In the genomic region with DNA sequence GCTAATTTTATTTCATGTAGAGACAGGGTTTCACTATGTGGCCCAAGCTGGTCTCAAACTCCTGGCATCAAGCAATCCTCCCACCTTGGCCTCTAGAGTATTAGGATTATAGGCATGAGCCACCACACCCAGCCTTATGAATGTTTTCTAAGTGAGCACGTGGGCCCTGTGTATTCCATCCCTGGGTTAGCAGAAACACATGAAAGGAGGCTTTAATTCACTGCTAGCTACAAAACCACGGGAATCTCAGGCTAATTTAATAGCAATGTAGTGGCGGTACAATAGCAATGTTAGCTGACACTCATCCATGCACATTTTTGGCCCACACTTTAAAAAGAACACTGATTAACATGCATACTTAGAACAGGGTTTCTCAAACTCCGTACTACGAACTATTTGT, we compare ENCODE assay signal across 31 cellular contexts. TPM values are rescaled to one million over a fixed set of nuclear protein-coding genes. Genes with fewer than 3 reads are reported as not detected.
DNase-seq lines count a peak whose midpoint lies in the region; ATAC-seq and TF ChIP-seq lines count a peak whose summit lies in the region.
"Had no signal": no experiment of that assay in that cellular context is flagged by ENCODE, and none has a peak within 500 bp of the region (broad histone marks: within the 10 kb centered on the region; RNA-seq: fewer than 3 reads in every experiment).

No MANE protein-coding gene starts in this region.

- H3K9me3 ChIP-seq in body of pancreas = no peaks in the 10 kb centered on the region

- 61 to 64% methylated on average over 5 of the region's 5 CpGs for WGBS in body of pancreas, 2 donors

- H3K4me1 Mint-ChIP-seq in mesothelial cell of epicardium (peaks cover 69% of the 10 kb centered on the region), progenitor cell of endocrine pancreas (ENCODE audit: low read depth) (peaks cover 61% of the 10 kb centered on the region)
- H3K4me1 Mint-ChIP-seq in activated naive CD4-positive, alpha-beta T cell treated with anti-CD3 and anti-CD28 coated beads, Interleukin-2, amount 10 ng/mL, durations not matched to agents 7 days and 5 days = no peaks in the 10 kb centered on the region

- H3K36me3 Mint-ChIP-seq in mesothelial cell of epicardium (no peaks in the 10 kb centered on the region), progenitor cell of endocrine pancreas (ENCODE audit: insufficient read depth) (no peaks in the 10 kb centered on the region)
- no peaks in the 10 kb centered on the region for H3K36me3 Mint-ChIP-seq in activated naive CD4-positive, alpha-beta T cell treated with anti-CD3 and anti-CD28 coated beads, Interleukin-2, amount 10 ng/mL, durations not matched to agents 7 days and 5 days
- H3K36me3 Mint-ChIP-seq: CD8-positive, alpha-beta T cell had no signal

- H3K27me3 Mint-ChIP-seq in mesothelial cell of epicardium (ENCODE audit: low read depth) (no peaks in the 10 kb centered on the region), progenitor cell of endocrine pancreas (no peaks in the 10 kb centered on the region)
- H3K27me3 Mint-ChIP-seq in activated naive CD4-positive, alpha-beta T cell treated with anti-CD3 and anti-CD28 coated beads, Interleukin-2, amount 10 ng/mL, durations not matched to agents 7 days and 5 days = peaks cover 4% of the 10 kb centered on the region

- H3K27ac ChIP-seq in body of pancreas = peak overlapping the region in 3 of 4 donors; percentile 47 to 65 (median 58)
- H3K27ac ChIP-seq: GM23248, HL-60, RWPE1 had no signal

- peak; percentile 51 for DNase-seq in NCI-H82 (lab: John Stamatoyannopoulos, UW)
- no peak for DNase-seq in NCI-H82 treated with DMSO at 0.1 percent for 48 hours (lab: John Stamatoyannopoulos, UW; ENCODE audit: unreplicated experiment)
- DNase-seq in body of pancreas = no peak
- DNase-seq in mesothelial cell of epicardium (ENCODE audit: low spot score in 2 of 2, unreplicated experiment in 2 of 2) = no peak
- DNase-seq in progenitor cell of endocrine pancreas (ENCODE audit: low spot score, unreplicated experiment) = no peak
- no peak for DNase-seq in NCI-H345 treated with DMSO at 0.1 percent for 48 hours (lab: John Stamatoyannopoulos, UW; ENCODE audit: unreplicated experiment)
- no peak for DNase-seq in COR-L47 (lab: John Stamatoyannopoulos, UW)
- DNase-seq in activated naive CD4-positive, alpha-beta T cell treated with anti-CD3 and anti-CD28 coated beads, Interleukin-2, amount 10 ng/mL, durations not matched to agents 7 days and 5 days = no peak
- DNase-seq: 8988T; C1 segment of cervical spinal cord; Calu3; CD8-positive, alpha-beta T cell; DMS153; GDM1; GM23248; H9; HFFc6; MM.1S; NCI-H1048; NCI-H1417 treated with DMSO at 0.1 percent for 48 hours; NCI-H187; NCI-H510A; NK-92 treated with Interleukin-12 subunit alpha and Interleukin-12 subunit beta, amount 100 ng/mL, for 24 hours; SIG-M5 had no signal

- no peak for TF ChIP-seq POLR2A in body of pancreas (IDR thresholded peaks at IDR 0.05)

- H3K27ac Mint-ChIP-seq in mesothelial cell of epicardium (peak overlapping the region; percentile 93), progenitor cell of endocrine pancreas (peak overlapping the region; percentile 87)
- H3K27ac Mint-ChIP-seq in activated naive CD4-positive, alpha-beta T cell treated with anti-CD3 and anti-CD28 coated beads, Interleukin-2, amount 10 ng/mL, durations not matched to agents 7 days and 5 days = no peak overlapping the region
- H3K27ac Mint-ChIP-seq: CD8-positive, alpha-beta T cell; HFFc6 had no signal

- intact Hi-C loops in body of pancreas (cut with DNase I) = no loop called here

- TF ChIP-seq CTCF in body of pancreas (IDR thresholded peaks at IDR 0.05) = no peak
- no peak for TF ChIP-seq CTCF in mesothelial cell of epicardium (IDR thresholded peaks at IDR 0.05; ENCODE audit: unreplicated experiment)
- no peak for TF ChIP-seq CTCF in progenitor cell of endocrine pancreas (IDR thresholded peaks at IDR 0.05; ENCODE audit: unreplicated experiment)

- no peaks in the 10 kb centered on the region for H3K36me3 ChIP-seq in body of pancreas (replicated peaks in 1 of 2; ENCODE audit: insufficient read depth in 1 of 2, low read depth in 2 of 2)

- ATAC-seq in body of pancreas = no peak
- ATAC-seq: CD8-positive, alpha-beta T cell; HepG2; K562 had no signal

- CTCF ChIA-PET in activated naive CD4-positive, alpha-beta T cell treated with anti-CD3 and anti-CD28 coated beads, Interleukin-2, amount 10 ng/mL, durations not matched to agents 7 days and 5 days (lab: Charles Lee) = no interaction called here

- no peak overlapping the region for H3K4me3 ChIP-seq in body of pancreas
- H3K4me3 ChIP-seq: GM23248, K562 had no signal

- no peaks in the 10 kb centered on the region for H3K9me3 Mint-ChIP-seq in mesothelial cell of epicardium
- H3K9me3 Mint-ChIP-seq in progenitor cell of endocrine pancreas (ENCODE audit: low read depth) = no peaks in the 10 kb centered on the region
- no peaks in the 10 kb centered on the region for H3K9me3 Mint-ChIP-seq in activated naive CD4-positive, alpha-beta T cell treated with anti-CD3 and anti-CD28 coated beads, Interleukin-2, amount 10 ng/mL, durations not matched to agents 7 days and 5 days
- H3K9me3 Mint-ChIP-seq: CD8-positive, alpha-beta T cell; H9; HFFc6 had no signal

- H3K27me3 ChIP-seq in body of pancreas = no peaks in the 10 kb centered on the region

- peaks cover 38% of the 10 kb centered on the region for H3K4me1 ChIP-seq in body of pancreas

- H3K4me3 Mint-ChIP-seq in mesothelial cell of epicardium (no peak overlapping the region), progenitor cell of endocrine pancreas (ENCODE audit: low read depth) (no peak overlapping the region)
- H3K4me3 Mint-ChIP-seq in activated naive CD4-positive, alpha-beta T cell treated with anti-CD3 and anti-CD28 coated beads, Interleukin-2, amount 10 ng/mL, durations not matched to agents 7 days and 5 days = no peak overlapping the region
- H3K4me3 Mint-ChIP-seq: CD8-positive, alpha-beta T cell; H9; HFFc6 had no signal

RNA-seq across cellular contexts. Expression of gene VTCN1, which starts 32.0 kb away (rescaled TPM):
- total RNA-seq in body of pancreas (10 to 100 TPM; 20.4 to 23.1 TPM), mesothelial cell of epicardium (27.6 to 28.3 TPM (median 27.9 TPM) in 3 replicates), progenitor cell of endocrine pancreas (1.4 and 1.8 TPM in 2 replicates)
- total RNA-seq: CD8-positive, alpha-beta T cell; Daoy; GM23248; HepG2; HFFc6; HT-29; K562; LHCN-M2 had no signal

RNA-seq across cellular contexts. Expression of gene TRIM45, which starts 57.2 kb away (rescaled TPM):
- 1 to 10 TPM; 7.5 to 8.6 TPM for total RNA-seq in body of pancreas
- 39.1 to 41.5 TPM (median 40.0 TPM) in 3 replicates for total RNA-seq in mesothelial cell of epicardium
- total RNA-seq in progenitor cell of endocrine pancreas = 48.0 and 50.9 TPM in 2 replicates
